ENCODE assay signal across 17 cellular contexts in the genomic region with DNA sequence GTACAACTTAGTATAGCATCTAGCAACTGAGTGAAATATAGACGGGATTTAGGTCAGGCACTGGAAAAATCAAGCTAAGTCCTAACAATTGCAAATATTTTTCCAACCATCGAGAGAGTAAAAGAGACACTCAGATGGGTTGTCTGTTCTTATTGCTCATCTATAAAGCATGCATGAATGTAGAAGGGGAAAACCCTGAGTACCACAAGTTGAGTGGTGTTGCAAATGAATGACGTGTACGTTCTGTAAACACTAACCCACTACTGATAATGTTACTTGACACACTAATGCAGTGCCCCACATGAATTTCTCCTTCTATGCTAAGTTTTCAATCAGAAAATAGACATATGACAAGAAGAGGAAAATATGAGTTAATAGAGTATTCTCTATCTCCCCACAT.
DNase-seq lines count a peak whose midpoint lies in the region; ATAC-seq, FAIRE-seq and TF ChIP-seq lines count a peak whose summit lies in the region.
"Had no signal": no experiment of that assay in that cellular context is flagged by ENCODE, and none has a peak within 500 bp of the region (broad histone marks: within the 10 kb centered on the region; RNA-seq: fewer than 3 reads in every experiment).

No MANE protein-coding gene starts in this region.

- H3K27me3 ChIP-seq in fibroblast of lung (ENCODE audit: control insufficient read depth, insufficient read depth, low read length) = no peaks in the 10 kb centered on the region
- H3K27me3 ChIP-seq: esophagus muscularis mucosa, upper lobe of left lung had no signal

- peaks cover 1% of the 10 kb centered on the region for H3K27me3 Mint-ChIP-seq in activated CD4-positive, alpha-beta T cell treated with anti-CD3 and anti-CD28 coated beads for 36 hours
- H3K27me3 Mint-ChIP-seq: activated CD4-positive, alpha-beta T cell treated with anti-CD3 and anti-CD28 coated beads, Interleukin-2, amount 10 ng/mL, durations not matched to agents 24 days and 14 days; central memory CD8-positive, alpha-beta T cell had no signal

- intact Hi-C loops in activated CD4-positive, alpha-beta T cell treated with anti-CD3 and anti-CD28 coated beads for 36 hours (cut with DNase I, micrococcal nuclease) = no loop called here

- no peak overlapping the region for H3K4me3 Mint-ChIP-seq in activated CD4-positive, alpha-beta T cell treated with anti-CD3 and anti-CD28 coated beads for 36 hours
- H3K4me3 Mint-ChIP-seq: activated CD4-positive, alpha-beta T cell treated with anti-CD3 and anti-CD28 coated beads, Interleukin-2, amount 10 ng/mL, durations not matched to agents 24 days and 14 days; central memory CD8-positive, alpha-beta T cell; nephron progenitor cell; T-cell had no signal

- H3K4me1 Mint-ChIP-seq in activated CD4-positive, alpha-beta T cell treated with anti-CD3 and anti-CD28 coated beads for 36 hours = no peaks in the 10 kb centered on the region
- H3K4me1 Mint-ChIP-seq: activated CD4-positive, alpha-beta T cell treated with anti-CD3 and anti-CD28 coated beads, Interleukin-2, amount 10 ng/mL, durations not matched to agents 24 days and 14 days; central memory CD8-positive, alpha-beta T cell; nephron progenitor cell; T-cell had no signal

- H3K27ac ChIP-seq in fibroblast of lung (ENCODE audit: insufficient read depth, low read length) = no peak overlapping the region
- H3K27ac ChIP-seq: esophagus muscularis mucosa, upper lobe of left lung had no signal

- no peak for TF ChIP-seq CTCF in fibroblast of lung (conservative IDR thresholded peaks at IDR 0.05 in 1 of 2, IDR thresholded peaks at IDR 0.05 in 1 of 2; ENCODE audit: low read depth in 1 of 2, low read length in 2 of 2)

- no peak for DNase-seq in activated CD4-positive, alpha-beta T cell treated with anti-CD3 and anti-CD28 coated beads for 36 hours
- no peak for DNase-seq in activated CD4-positive, alpha-beta T cell treated with anti-CD3 and anti-CD28 coated beads for 48 hours
- DNase-seq in RCC 7860 (ENCODE audit: low spot score) = peak; percentile 89
- DNase-seq in fibroblast of lung (ENCODE audit: low read depth in 2 of 2) = peak; percentile 13 to 93
- no peak for DNase-seq in stimulated activated naive CD8-positive, alpha-beta T cell treated with anti-CD3 and anti-CD28 coated beads, Interleukin-15, Interleukin-2, amounts not matched to agents 100 U/mL and 50 U/mL, for 24 hours
- DNase-seq in putamen (ENCODE audit: low spot score) = no peak
- DNase-seq in mesenteric fat pad (ENCODE audit: low spot score) = no peak
- DNase-seq: activated CD4-positive, alpha-beta T cell treated with anti-CD3 and anti-CD28 coated beads, Interleukin-2, amount 10 ng/mL, durations not matched to agents 24 days and 14 days; nephron progenitor cell; T-cell; upper lobe of left lung had no signal

- no peak overlapping the region for H2AFZ ChIP-seq in fibroblast of lung (ENCODE audit: low read length)

- H4K20me1 ChIP-seq in fibroblast of lung (ENCODE audit: control insufficient read depth, extremely low read depth, insufficient read depth, low read length) = no peaks in the 10 kb centered on the region

- H3K9ac ChIP-seq in fibroblast of lung (ENCODE audit: insufficient read depth, low read length) = no peak overlapping the region

- H3K36me3 Mint-ChIP-seq in activated CD4-positive, alpha-beta T cell treated with anti-CD3 and anti-CD28 coated beads for 36 hours (ENCODE audit: low read depth) = no peaks in the 10 kb centered on the region
- H3K36me3 Mint-ChIP-seq: T-cell had no signal

- POLR2A ChIA-PET in activated CD4-positive, alpha-beta T cell treated with anti-CD3 and anti-CD28 coated beads for 36 hours (lab: Charles Lee) = no interaction called here

- H3K9me3 ChIP-seq in fibroblast of lung (ENCODE audit: control insufficient read depth, insufficient read depth, low read depth, low read length) = no peaks in the 10 kb centered on the region
- H3K9me3 ChIP-seq: esophagus muscularis mucosa, upper lobe of left lung had no signal

- H3K4me1 ChIP-seq in fibroblast of lung (ENCODE audit: control insufficient read depth, extremely low read depth, insufficient read depth, low read length) = no peaks in the 10 kb centered on the region
- H3K4me1 ChIP-seq: esophagus muscularis mucosa, upper lobe of left lung had no signal

- H3K4me3 ChIP-seq in fibroblast of lung (replicated peaks in 1 of 4; ENCODE audit: control extremely low read depth in 1 of 4, insufficient read depth in 1 of 4, low read depth in 3 of 4, low read length in 4 of 4) = no peak overlapping the region
- H3K4me3 ChIP-seq: esophagus muscularis mucosa, upper lobe of left lung had no signal

- peak; percentile 53 for ATAC-seq in activated CD4-positive, alpha-beta T cell treated with anti-CD3 and anti-CD28 coated beads for 36 hours
- peak; percentile 36 for ATAC-seq in stimulated activated naive CD8-positive, alpha-beta T cell treated with anti-CD3 and anti-CD28 coated beads, Interleukin-15, Interleukin-2, amounts not matched to agents 100 U/mL and 50 U/mL, for 24 hours
- no peak for ATAC-seq in esophagus mucosa
- ATAC-seq: T-cell had no signal

- H3K4me2 ChIP-seq in fibroblast of lung (ENCODE audit: extremely low read depth, insufficient read depth, low read length) = no peak overlapping the region

- peak; percentile 94 for FAIRE-seq in RCC 7860 (lab: Jason Lieb, UNC)
- FAIRE-seq: A204.1, GM18507, keratinocyte had no signal

- H3K27ac Mint-ChIP-seq in activated CD4-positive, alpha-beta T cell treated with anti-CD3 and anti-CD28 coated beads for 36 hours = no peak overlapping the region
- H3K27ac Mint-ChIP-seq: activated CD4-positive, alpha-beta T cell treated with anti-CD3 and anti-CD28 coated beads, Interleukin-2, amount 10 ng/mL, durations not matched to agents 24 days and 14 days; nephron progenitor cell; T-cell had no signal

- CTCF ChIA-PET in activated CD4-positive, alpha-beta T cell treated with anti-CD3 and anti-CD28 coated beads for 36 hours (lab: Charles Lee) = no interaction called here

- H3K9me3 Mint-ChIP-seq in activated CD4-positive, alpha-beta T cell treated with anti-CD3 and anti-CD28 coated beads for 36 hours (ENCODE audit: low read depth) = no peaks in the 10 kb centered on the region
- H3K9me3 Mint-ChIP-seq: activated CD4-positive, alpha-beta T cell treated with anti-CD3 and anti-CD28 coated beads, Interleukin-2, amount 10 ng/mL, durations not matched to agents 24 days and 14 days; nephron progenitor cell had no signal

- no peaks in the 10 kb centered on the region for H3K79me2 ChIP-seq in fibroblast of lung (ENCODE audit: control insufficient read depth, insufficient read depth, low read length)

- H3K36me3 ChIP-seq in fibroblast of lung (ENCODE audit: control insufficient read depth, insufficient read depth, low read length) = no peaks in the 10 kb centered on the region
- H3K36me3 ChIP-seq: esophagus muscularis mucosa, upper lobe of left lung had no signal

Comparison
In these comparisons a context has a peak if more than half of its experiments do, and no peak if none do; other contexts are left out.
1. DNase-seq: peak in RCC 7860 (single experiment) and fibroblast of lung (2 of 2); none in activated CD4-positive, alpha-beta T cell treated with anti-CD3 and anti-CD28 coated beads for 36 hours (single experiment), activated CD4-positive, alpha-beta T cell treated with anti-CD3 and anti-CD28 coated beads for 48 hours (single experiment), stimulated activated naive CD8-positive, alpha-beta T cell treated with anti-CD3 and anti-CD28 coated beads, Interleukin-15, Interleukin-2, amounts not matched to agents 100 U/mL and 50 U/mL, for 24 hours (single experiment), putamen (single experiment) and mesenteric fat pad (single experiment).